ENCODE assay signal across 8 cellular contexts in the genomic region with DNA sequence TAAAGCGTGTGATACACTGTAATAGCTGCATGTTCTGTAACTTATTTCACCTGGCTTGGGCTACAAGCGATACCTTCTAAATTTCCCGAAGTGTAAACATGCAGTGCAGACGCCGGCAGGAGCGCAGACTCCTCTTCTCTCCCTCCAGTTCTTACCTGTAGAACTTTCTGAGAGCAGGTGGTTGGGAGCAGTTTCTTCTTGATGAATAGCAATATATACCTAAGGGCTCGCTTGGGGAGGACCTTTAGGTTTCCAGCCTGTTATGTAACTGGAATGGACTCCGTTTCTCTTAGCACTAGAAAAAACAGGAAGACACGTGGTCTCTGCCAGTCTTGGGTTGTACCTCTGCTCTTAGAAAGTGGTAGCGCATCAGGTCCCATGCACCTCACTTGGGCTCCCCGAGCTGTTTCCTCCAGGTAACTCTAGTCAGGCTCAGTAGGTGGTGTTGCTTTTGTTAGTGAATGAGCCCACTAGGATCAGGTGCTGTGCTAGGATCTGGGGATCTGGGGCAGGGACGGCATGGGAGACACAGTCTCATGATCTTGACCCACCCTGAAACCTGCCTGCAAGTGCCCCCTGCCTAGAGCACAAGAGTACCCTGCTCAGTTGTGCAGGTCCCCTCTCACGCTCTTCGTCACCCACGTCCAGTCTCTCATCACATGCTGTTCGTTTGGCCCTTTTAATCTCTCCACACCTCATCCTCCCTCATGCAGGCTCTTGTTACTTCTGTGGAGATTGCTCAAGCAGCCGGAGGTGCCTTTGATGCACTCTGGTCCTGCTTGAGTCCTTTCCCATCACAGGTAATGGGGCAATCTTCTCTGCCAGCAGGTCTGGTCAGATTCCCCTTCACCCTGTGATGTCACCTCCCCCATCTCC. TPM values are rescaled to one million over a fixed set of nuclear protein-coding genes. Genes with fewer than 3 reads are reported as not detected.
A peak's percentile ranks its signal among the peaks of the same experiment; 100 is the strongest.
DNase-seq lines count a peak whose midpoint lies in the region; ATAC-seq, FAIRE-seq and TF ChIP-seq lines count a peak whose summit lies in the region.

No MANE protein-coding gene starts in this region.

- DNase-seq in AG10803 (ENCODE audit: low read depth) (no peak), KG1 (lab: John Stamatoyannopoulos, UW) (peak; percentile 21), astrocyte (ENCODE audit: low read depth) (no peak), mucosa of descending colon (peak in 2 of 3 donors; percentile 22 to 38), AG08395 (ENCODE audit: low spot score) (no peak), NCI-H1092 treated with DMSO at 0.1 percent for 48 hours (lab: John Stamatoyannopoulos, UW) (no peak), retina (no peak)

- no peaks in the 10 kb centered on the region for H3K9me3 ChIP-seq in astrocyte (ENCODE audit: insufficient read depth, low read depth, low read length)
- no peaks in the 10 kb centered on the region for H3K9me3 ChIP-seq in mucosa of descending colon

- H3K4me1 ChIP-seq in astrocyte (ENCODE audit: insufficient read depth, low read length): peaks cover 13% of the 10 kb centered on the region
- H3K4me1 ChIP-seq in mucosa of descending colon (ENCODE audit: low read depth): peaks cover 25% of the 10 kb centered on the region

- intact Hi-C loops in mucosa of descending colon (cut with DNase I, micrococcal nuclease): no loop called here

- no peaks in the 10 kb centered on the region for H3K27me3 ChIP-seq in astrocyte (ENCODE audit: insufficient read depth, low read length)

- no peak for FAIRE-seq in astrocyte (lab: Jason Lieb, UNC)

- no peak for ATAC-seq in mucosa of descending colon
- ATAC-seq in GM21381 (IDR thresholded peaks at IDR 0.05; ENCODE audit: unreplicated experiment): no peak

- peaks cover 8% of the 10 kb centered on the region for H3K36me3 Mint-ChIP-seq in astrocyte (ENCODE audit: low read depth, unreplicated experiment)

- H3K9me3 Mint-ChIP-seq in astrocyte (ENCODE audit: unreplicated experiment): no peaks in the 10 kb centered on the region

- no peak overlapping the region for H3K27ac Mint-ChIP-seq in astrocyte (ENCODE audit: unreplicated experiment)

- peaks cover 64% of the 10 kb centered on the region for H4K20me1 ChIP-seq in astrocyte (ENCODE audit: insufficient read depth, low read length)

- H3K4me2 ChIP-seq in astrocyte (ENCODE audit: low read length): peak overlapping the region; percentile 92

- peaks cover 21% of the 10 kb centered on the region for H3K4me1 Mint-ChIP-seq in astrocyte (ENCODE audit: low read depth, unreplicated experiment)

- TF ChIP-seq CTCF in AG10803 (conservative IDR thresholded peaks at IDR 0.05; ENCODE audit: low read length): no peak
- no peak for TF ChIP-seq CTCF in astrocyte (IDR thresholded peaks at IDR 0.05; ENCODE audit: insufficient read depth, low read depth, low read length)
- TF ChIP-seq CTCF in mucosa of descending colon (IDR thresholded peaks at IDR 0.05): no peak

- H2AFZ ChIP-seq in astrocyte (ENCODE audit: low read depth, low read length): no peak overlapping the region

- H3K36me3 ChIP-seq in astrocyte (ENCODE audit: insufficient read depth, low read length) (no peaks in the 10 kb centered on the region), mucosa of descending colon (ENCODE audit: low read depth) (no peaks in the 10 kb centered on the region)

- H3K9ac ChIP-seq in astrocyte (ENCODE audit: low read length): peak overlapping the region; percentile 80

- H3K27ac ChIP-seq in astrocyte (ENCODE audit: low read depth, low read length): no peak overlapping the region

- H3K79me2 ChIP-seq in astrocyte (ENCODE audit: insufficient read depth, low read length): peaks cover 67% of the 10 kb centered on the region

- no peaks in the 10 kb centered on the region for H3K27me3 Mint-ChIP-seq in astrocyte (ENCODE audit: low read depth, unreplicated experiment)

- H3K4me3 Mint-ChIP-seq in astrocyte (ENCODE audit: unreplicated experiment): peak overlapping the region; percentile 91

- peak overlapping the region; percentile 73 for H3K4me3 ChIP-seq in AG10803 (ENCODE audit: low read length)
- peak overlapping the region; percentile 85 for H3K4me3 ChIP-seq in astrocyte (ENCODE audit: insufficient read depth, low read depth, low read length)
- no peak overlapping the region for H3K4me3 ChIP-seq in mucosa of descending colon

RNA-seq across cellular contexts. Expression of a gene that starts 2.8 kb away (rescaled TPM):
- total RNA-seq in astrocyte (16.8 and 18.8 TPM in 2 replicates), mucosa of descending colon (10 to 100 TPM; 16.0 to 26.2 (median 16.3) TPM)

Comparison
In these comparisons a context has a peak if more than half of its experiments do, and no peak if none do; other contexts are left out.
1. DNase-seq: peak in KG1 (single experiment) and mucosa of descending colon (2 of 3); none in AG10803 (single experiment), astrocyte (single experiment), AG08395 (single experiment), NCI-H1092 treated with DMSO at 0.1 percent for 48 hours (single experiment) and retina (single experiment).